1 cellular context compared by ENCODE assay signal in the genomic region with DNA sequence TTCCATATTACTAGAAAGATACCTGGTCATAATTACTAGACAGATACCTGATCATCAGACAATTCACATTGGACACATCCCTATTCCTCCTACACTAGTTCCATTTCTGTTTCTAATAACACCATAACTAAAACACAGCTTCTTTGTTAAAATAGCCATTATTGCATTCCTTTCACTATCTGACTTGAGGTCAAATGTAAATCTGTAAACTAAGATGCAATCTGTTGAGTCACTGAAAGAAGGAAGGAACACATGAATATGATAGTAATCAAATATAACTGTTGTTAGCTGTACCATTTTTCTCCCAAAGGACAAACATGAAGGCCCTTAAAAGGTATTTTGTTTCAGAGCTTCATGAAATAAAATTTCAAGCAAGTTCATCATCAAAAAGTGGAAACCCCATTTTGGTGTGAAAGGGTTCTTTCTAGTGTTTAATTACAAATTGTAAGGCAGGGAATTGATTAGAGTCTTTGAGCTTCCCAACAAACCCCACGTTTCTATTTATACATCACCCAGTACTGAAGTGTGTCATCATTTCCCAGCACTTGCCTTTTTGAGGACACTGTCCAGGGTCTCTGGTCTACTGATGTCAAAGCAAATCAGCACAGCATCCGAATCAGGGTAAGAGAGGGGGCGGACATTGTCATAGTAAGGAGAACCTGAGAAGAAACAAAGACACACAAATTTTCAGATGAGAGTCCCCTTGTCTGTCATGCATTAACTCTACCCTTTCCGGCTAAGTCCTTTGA.
TF ChIP-seq lines count a peak whose summit lies in the region.

No MANE protein-coding gene starts in this region.

TF ChIP-seq in IMR-90, 13 proteins besides CTCF, POLR2A, EP300 and RAD21 (continued from another document):
- TF ChIP-seq, protein P1, sequence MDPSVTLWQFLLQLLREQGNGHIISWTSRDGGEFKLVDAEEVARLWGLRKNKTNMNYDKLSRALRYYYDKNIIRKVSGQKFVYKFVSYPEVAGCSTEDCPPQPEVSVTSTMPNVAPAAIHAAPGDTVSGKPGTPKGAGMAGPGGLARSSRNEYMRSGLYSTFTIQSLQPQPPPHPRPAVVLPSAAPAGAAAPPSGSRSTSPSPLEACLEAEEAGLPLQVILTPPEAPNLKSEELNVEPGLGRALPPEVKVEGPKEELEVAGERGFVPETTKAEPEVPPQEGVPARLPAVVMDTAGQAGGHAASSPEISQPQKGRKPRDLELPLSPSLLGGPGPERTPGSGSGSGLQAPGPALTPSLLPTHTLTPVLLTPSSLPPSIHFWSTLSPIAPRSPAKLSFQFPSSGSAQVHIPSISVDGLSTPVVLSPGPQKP (IDR thresholded peaks at IDR 0.05; ENCODE audit: borderline replicate concordance, low read depth, low read length): no peak
- TF ChIP-seq, protein P2, sequence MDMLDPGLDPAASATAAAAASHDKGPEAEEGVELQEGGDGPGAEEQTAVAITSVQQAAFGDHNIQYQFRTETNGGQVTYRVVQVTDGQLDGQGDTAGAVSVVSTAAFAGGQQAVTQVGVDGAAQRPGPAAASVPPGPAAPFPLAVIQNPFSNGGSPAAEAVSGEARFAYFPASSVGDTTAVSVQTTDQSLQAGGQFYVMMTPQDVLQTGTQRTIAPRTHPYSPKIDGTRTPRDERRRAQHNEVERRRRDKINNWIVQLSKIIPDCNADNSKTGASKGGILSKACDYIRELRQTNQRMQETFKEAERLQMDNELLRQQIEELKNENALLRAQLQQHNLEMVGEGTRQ (IDR thresholded peaks at IDR 0.05; ENCODE audit: low read depth, low read length): no peak
- TF ChIP-seq MAFK (IDR thresholded peaks at IDR 0.05; ENCODE audit: low read depth, low read length) (no peak), CEBPB (IDR thresholded peaks at IDR 0.05; ENCODE audit: low read depth, low read length) (no peak), CHD1 (IDR thresholded peaks at IDR 0.05; ENCODE audit: low read depth, low read length) (no peak), BHLHE40 (IDR thresholded peaks at IDR 0.05; ENCODE audit: low read depth, low read length) (no peak), SMC3 (IDR thresholded peaks at IDR 0.05; ENCODE audit: low read depth, low read length) (no peak), NFE2L2 (IDR thresholded peaks at IDR 0.05; ENCODE audit: low read depth, low read length) (no peak), MXI1 (IDR thresholded peaks at IDR 0.05; ENCODE audit: borderline replicate concordance, low read depth, low read length) (no peak), RFX5 (IDR thresholded peaks at IDR 0.05; ENCODE audit: low read depth, low read length) (no peak), FOS (IDR thresholded peaks at IDR 0.05; ENCODE audit: low read depth, low read length) (no peak), RCOR1 (IDR thresholded peaks at IDR 0.05; ENCODE audit: insufficient replicate concordance, low read length) (no peak)
